8 cellular contexts compared by ENCODE assay signal in the genomic region with DNA sequence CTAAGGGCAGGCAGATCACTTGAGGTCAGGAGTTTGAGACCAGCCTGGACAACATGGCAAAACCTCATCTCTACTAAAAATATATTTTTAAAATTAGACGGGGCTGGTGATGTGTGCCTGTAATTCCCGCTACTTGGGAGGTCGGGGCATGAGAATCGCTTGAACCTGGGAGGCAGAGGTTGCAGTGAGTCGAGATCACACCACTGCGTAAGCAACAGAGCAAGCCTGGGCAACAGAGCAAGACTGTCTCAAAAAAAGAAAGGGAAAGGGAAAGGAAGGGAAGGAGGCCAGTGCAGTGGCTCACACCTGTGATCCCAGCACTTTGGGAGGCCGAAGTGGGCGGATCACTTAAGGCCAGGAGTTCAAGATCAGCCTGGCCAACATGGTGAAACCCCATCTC.
A peak's percentile ranks its signal among the peaks of the same experiment; 100 is the strongest.
DNase-seq lines count a peak whose midpoint lies in the region; ATAC-seq, FAIRE-seq and TF ChIP-seq lines count a peak whose summit lies in the region.
"Not testable (repeated sequence)": the region's sequence is repeated elsewhere in the genome, so short reads cannot be mapped to it uniquely, and the experiment has no call there.

No MANE protein-coding gene starts in this region.

- not testable (repeated sequence) for TF ChIP-seq POLR2A in tibial nerve (IDR thresholded peaks at IDR 0.05)

- peak overlapping the region; percentile 32 for H3K27ac ChIP-seq in CD8-positive, alpha-beta memory T cell (ENCODE audit: low read depth, low read length)
- peak overlapping the region; percentile 4 to 65 for H3K27ac ChIP-seq in coronary artery
- H3K27ac ChIP-seq in right cardiac atrium (ENCODE audit: low read length), result peak overlapping the region; percentile 14
- H3K27ac ChIP-seq in tibial nerve, result peak overlapping the region; percentile 24 to 76 (median 52)

- POLR2A ChIA-PET in CD8-positive, alpha-beta memory T cell (lab: Charles Lee), result not testable (repeated sequence)

- H3K9me3 ChIP-seq in CD8-positive, alpha-beta memory T cell (ENCODE audit: low read length); right cardiac atrium (ENCODE audit: control insufficient read depth, low read length); skeletal muscle satellite cell (replicated peaks; ENCODE audit: low read length); tibial nerve: not testable (repeated sequence)

- not testable (repeated sequence) for H3K4me2 ChIP-seq in skeletal muscle satellite cell (ENCODE audit: low read length)

- not testable (repeated sequence) for H3K27ac Mint-ChIP-seq in CD8-positive, alpha-beta memory T cell
- peak overlapping the region; percentile 70 for H3K27ac Mint-ChIP-seq in activated naive CD8-positive, alpha-beta T cell treated with anti-CD3 and anti-CD28 coated beads, Interleukin-2, amount 50 U/mL, for 24 hours

- TF ChIP-seq EP300 in tibial nerve (IDR thresholded peaks at IDR 0.05), result not testable (repeated sequence)

- not testable (repeated sequence) for H3K27me3 ChIP-seq in CD8-positive, alpha-beta memory T cell (ENCODE audit: insufficient read depth, low read length, poor library complexity, severe bottlenecking); right cardiac atrium (ENCODE audit: control insufficient read depth, insufficient read depth); skeletal muscle satellite cell (ENCODE audit: control insufficient read depth, insufficient read depth, low read length); tibial nerve

- not testable (repeated sequence) for FAIRE-seq in RCC 7860 (lab: Jason Lieb, UNC)

- not testable (repeated sequence) for H3K9me3 Mint-ChIP-seq in CD8-positive, alpha-beta memory T cell; activated naive CD8-positive, alpha-beta T cell treated with anti-CD3 and anti-CD28 coated beads, Interleukin-2, amount 50 U/mL, for 24 hours

- intact Hi-C loops in right cardiac atrium (cut with DNase I), result loop anchor here in 3 of 4 donors (2.0 to 10.0 kb wide), 3 partner anchors 179 to 316 kb away; partner anchors contain the start of gene UGCG (in 1 of the 3)

- H3K27me3 Mint-ChIP-seq in CD8-positive, alpha-beta memory T cell; activated naive CD8-positive, alpha-beta T cell treated with anti-CD3 and anti-CD28 coated beads, Interleukin-2, amount 50 U/mL, for 24 hours: not testable (repeated sequence)

- peaks cover 20% of the 10 kb centered on the region for H3K4me1 ChIP-seq in CD8-positive, alpha-beta memory T cell (ENCODE audit: insufficient read depth, low read length)
- H3K4me1 ChIP-seq in right cardiac atrium (ENCODE audit: control insufficient read depth, insufficient read depth, low read length), result not testable (repeated sequence)
- H3K4me1 ChIP-seq in skeletal muscle satellite cell (ENCODE audit: control insufficient read depth, insufficient read depth, low read length), result peaks cover 34% of the 10 kb centered on the region
- peaks cover 0 to 52% (median 24%) of the 10 kb centered on the region in 4 donors for H3K4me1 ChIP-seq in tibial nerve

- not testable (repeated sequence) for DNase-seq in CD8-positive, alpha-beta memory T cell; activated naive CD8-positive, alpha-beta T cell treated with anti-CD3 and anti-CD28 coated beads, Interleukin-2, amount 50 U/mL, for 24 hours; coronary artery (ENCODE audit: low spot score); right cardiac atrium; tibial nerve (ENCODE audit: low spot score in 2 of 2)
- DNase-seq in RCC 7860 (ENCODE audit: low spot score) (peak; percentile 38), myocyte (ENCODE audit: low read depth) (peak; percentile 40)

- not testable (repeated sequence) for TF ChIP-seq CTCF in coronary artery (IDR thresholded peaks at IDR 0.05); tibial nerve (IDR thresholded peaks at IDR 0.05)

- not testable (repeated sequence) for ATAC-seq in activated naive CD8-positive, alpha-beta T cell treated with anti-CD3 and anti-CD28 coated beads, Interleukin-2, amount 50 U/mL, for 24 hours; right cardiac atrium

- 89% methylated on average over 8 of the region's 8 CpGs for WGBS in right cardiac atrium
- WGBS in tibial nerve, 2 donors, result 83 to 84% methylated on average over 8 of the region's 8 CpGs

- H3K9ac ChIP-seq in skeletal muscle satellite cell (ENCODE audit: low read depth, low read length), result peak overlapping the region; percentile 80

- H3K36me3 ChIP-seq in CD8-positive, alpha-beta memory T cell (ENCODE audit: insufficient read depth, low read length); skeletal muscle satellite cell (ENCODE audit: insufficient read depth, low read length); tibial nerve: not testable (repeated sequence)

- H3K4me1 Mint-ChIP-seq in CD8-positive, alpha-beta memory T cell, result peaks cover 24 to 33% (median 24%) of the 10 kb centered on the region in 3 donors
- peaks cover 39% of the 10 kb centered on the region for H3K4me1 Mint-ChIP-seq in activated naive CD8-positive, alpha-beta T cell treated with anti-CD3 and anti-CD28 coated beads, Interleukin-2, amount 50 U/mL, for 24 hours

- not testable (repeated sequence) for H3K4me3 ChIP-seq in CD8-positive, alpha-beta memory T cell (ENCODE audit: low read length); coronary artery; right cardiac atrium (ENCODE audit: low read length); skeletal muscle satellite cell (ENCODE audit: low read length); tibial nerve

- peaks cover 9 to 27% (median 12%) of the 10 kb centered on the region in 3 donors for H3K36me3 Mint-ChIP-seq in CD8-positive, alpha-beta memory T cell
- H3K36me3 Mint-ChIP-seq in activated naive CD8-positive, alpha-beta T cell treated with anti-CD3 and anti-CD28 coated beads, Interleukin-2, amount 50 U/mL, for 24 hours (ENCODE audit: low read depth), result not testable (repeated sequence)

- CTCF ChIA-PET in CD8-positive, alpha-beta memory T cell (lab: Charles Lee), result interaction anchor here (1.0 to 5.7 kb wide), 9 partner anchors 8 to 412 kb away, joined by 3 to 104 read pairs (median 6); partner anchors contain the start of gene GNG10

- H3K4me3 Mint-ChIP-seq in CD8-positive, alpha-beta memory T cell, result peak overlapping the region in 1 of 7 donors; percentile 26
- H3K4me3 Mint-ChIP-seq in activated naive CD8-positive, alpha-beta T cell treated with anti-CD3 and anti-CD28 coated beads, Interleukin-2, amount 50 U/mL, for 24 hours, result not testable (repeated sequence)
